In genomic region chr11:78798567-78799170, GRCh38 we compare ENCODE assay signal across 8 cellular contexts.
DNase-seq lines count a peak whose midpoint lies in the region; ATAC-seq and TF ChIP-seq lines count a peak whose summit lies in the region.

No MANE protein-coding gene starts in this region.

- H3K4me3 Mint-ChIP-seq in activated CD4-positive, alpha-beta memory T cell treated with anti-CD3 and anti-CD28 coated beads for 36 hours = no peak overlapping the region
- no peak overlapping the region for H3K4me3 Mint-ChIP-seq in naive thymus-derived CD8-positive, alpha-beta T cell

- no peaks in the 10 kb centered on the region for H3K27me3 ChIP-seq in parathyroid adenoma (ENCODE audit: control insufficient read depth, insufficient read depth, low read length)

- no peaks in the 10 kb centered on the region for H3K36me3 Mint-ChIP-seq in activated CD4-positive, alpha-beta memory T cell treated with anti-CD3 and anti-CD28 coated beads for 36 hours
- no peaks in the 10 kb centered on the region for H3K36me3 Mint-ChIP-seq in naive thymus-derived CD8-positive, alpha-beta T cell

- H3K9me3 ChIP-seq in parathyroid adenoma (ENCODE audit: control insufficient read depth, low read length) = no peaks in the 10 kb centered on the region

- TF ChIP-seq CTCF in foreskin fibroblast (IDR thresholded peaks at IDR 0.05; ENCODE audit: low read depth, low read length) (peak; percentile 75), parathyroid adenoma (IDR thresholded peaks at IDR 0.05) (peak; percentile 60)

- no peaks in the 10 kb centered on the region for H3K36me3 ChIP-seq in parathyroid adenoma (ENCODE audit: control insufficient read depth, insufficient read depth, low read length)

- H3K9me3 Mint-ChIP-seq in activated CD4-positive, alpha-beta memory T cell treated with anti-CD3 and anti-CD28 coated beads for 36 hours = no peaks in the 10 kb centered on the region
- peaks cover 0 to 1% (median 0%) of the 10 kb centered on the region in 9 donors for H3K9me3 Mint-ChIP-seq in naive thymus-derived CD8-positive, alpha-beta T cell

- no peak overlapping the region for H3K27ac Mint-ChIP-seq in activated CD4-positive, alpha-beta memory T cell treated with anti-CD3 and anti-CD28 coated beads for 36 hours
- H3K27ac Mint-ChIP-seq in naive thymus-derived CD8-positive, alpha-beta T cell = no peak overlapping the region

- ATAC-seq in GM18508 (IDR thresholded peaks at IDR 0.05; ENCODE audit: insufficient read depth, unreplicated experiment) (peak; percentile 52), HG02970 (IDR thresholded peaks at IDR 0.05; ENCODE audit: low FRiP score, unreplicated experiment) (peak; percentile 66)
- no peak for ATAC-seq in naive thymus-derived CD8-positive, alpha-beta T cell

- no peak overlapping the region for H2AFZ ChIP-seq in parathyroid adenoma

- no peak overlapping the region for H3K27ac ChIP-seq in parathyroid adenoma

- H3K79me2 ChIP-seq in parathyroid adenoma = no peaks in the 10 kb centered on the region

- no peaks in the 10 kb centered on the region for H3K4me1 Mint-ChIP-seq in activated CD4-positive, alpha-beta memory T cell treated with anti-CD3 and anti-CD28 coated beads for 36 hours (ENCODE audit: low read depth)
- H3K4me1 Mint-ChIP-seq in naive thymus-derived CD8-positive, alpha-beta T cell = no peaks in the 10 kb centered on the region

- intact Hi-C loops in activated CD4-positive, alpha-beta memory T cell treated with anti-CD3 and anti-CD28 coated beads for 36 hours (cut with micrococcal nuclease) = no loop called here

- H3K4me3 ChIP-seq in foreskin fibroblast (ENCODE audit: low read depth in 1 of 2, low read length in 2 of 2) (no peak overlapping the region), parathyroid adenoma (ENCODE audit: low read depth, low read length) (no peak overlapping the region)

- H3K4me2 ChIP-seq in parathyroid adenoma (ENCODE audit: low read length) = peak overlapping the region; percentile 13

- CTCF ChIA-PET in activated CD4-positive, alpha-beta memory T cell treated with anti-CD3 and anti-CD28 coated beads for 36 hours (lab: Charles Lee) = interaction anchor here (0.7 to 3.7 kb wide), 10 partner anchors 9 to 154 kb away, joined by 3 to 21 read pairs (median 4); no protein-coding TSS in a partner anchor

- no peaks in the 10 kb centered on the region for H3K27me3 Mint-ChIP-seq in activated CD4-positive, alpha-beta memory T cell treated with anti-CD3 and anti-CD28 coated beads for 36 hours
- H3K27me3 Mint-ChIP-seq in naive thymus-derived CD8-positive, alpha-beta T cell = peaks cover 5 to 14% (median 9%) of the 10 kb centered on the region in 5 donors

- H3K9ac ChIP-seq in parathyroid adenoma = no peak overlapping the region

- POLR2A ChIA-PET in activated CD4-positive, alpha-beta memory T cell treated with anti-CD3 and anti-CD28 coated beads for 36 hours (lab: Charles Lee) = no interaction called here
- POLR2A ChIA-PET in naive thymus-derived CD8-positive, alpha-beta T cell (lab: Charles Lee) = no interaction called here

- H3K4me1 ChIP-seq in parathyroid adenoma = peaks cover 14% of the 10 kb centered on the region

- DNase-seq in AG20443 (ENCODE audit: low spot score) (peak; percentile 79), NCI-H2171 (lab: John Stamatoyannopoulos, UW) (peak; percentile 36), foreskin fibroblast (peak; percentile 65 to 81)
- peak; percentile 54 for DNase-seq in activated CD4-positive, alpha-beta memory T cell treated with anti-CD3 and anti-CD28 coated beads for 36 hours
- DNase-seq in naive thymus-derived CD8-positive, alpha-beta T cell = no peak

Comparison
In these comparisons a context has a peak if more than half of its experiments do, and no peak if none do; other contexts are left out.
1. DNase-seq: peak in AG20443 (single experiment), NCI-H2171 (single experiment), activated CD4-positive, alpha-beta memory T cell treated with anti-CD3 and anti-CD28 coated beads for 36 hours (single experiment) and foreskin fibroblast (2 of 2); none in naive thymus-derived CD8-positive, alpha-beta T cell (0 of 10).
2. ATAC-seq: peak in GM18508 (single experiment) and HG02970 (single experiment); none in naive thymus-derived CD8-positive, alpha-beta T cell (0 of 2).